In genomic region chr14:78143489-78144145, GRCh38 we compare ENCODE assay signal across 17 cellular contexts. TPM values are rescaled to one million over a fixed set of nuclear protein-coding genes. Genes with fewer than 3 reads are reported as not detected.
A peak's percentile ranks its signal among the peaks of the same experiment; 100 is the strongest.
DNase-seq lines count a peak whose midpoint lies in the region; ATAC-seq, FAIRE-seq and TF ChIP-seq lines count a peak whose summit lies in the region.
"Had no signal": no experiment of that assay in that cellular context is flagged by ENCODE, and none has a peak within 500 bp of the region (broad histone marks: within the 10 kb centered on the region; RNA-seq: fewer than 3 reads in every experiment).

No MANE protein-coding gene starts in this region.

- no peaks in the 10 kb centered on the region for H3K9me3 Mint-ChIP-seq in astrocyte (ENCODE audit: unreplicated experiment)
- peaks cover 3% of the 10 kb centered on the region for H3K9me3 Mint-ChIP-seq in activated naive CD8-positive, alpha-beta T cell treated with anti-CD3 and anti-CD28 coated beads, Interleukin-2, amount 50 U/mL, for 24 hours
- H3K9me3 Mint-ChIP-seq: immature natural killer cell had no signal

- H3K27me3 ChIP-seq in astrocyte (ENCODE audit: insufficient read depth, low read length) (no peaks in the 10 kb centered on the region), BE2C (no peaks in the 10 kb centered on the region)
- H3K27me3 ChIP-seq: brain microvascular endothelial cell, gastrocnemius medialis, vagina had no signal

- ATAC-seq in activated CD4-positive, CD25-positive, alpha-beta regulatory T cell treated with anti-CD3 and anti-CD28 coated beads, Interleukin-2, amount 50 U/mL, for 24 hours = peak; percentile 48 to 65
- ATAC-seq in activated naive CD8-positive, alpha-beta T cell treated with anti-CD3 and anti-CD28 coated beads, Interleukin-2, amount 50 U/mL, for 24 hours = no peak
- ATAC-seq: gastrocnemius medialis, T-helper 17 cell had no signal

- H3K9me3 ChIP-seq in astrocyte (ENCODE audit: insufficient read depth, low read depth, low read length) = no peaks in the 10 kb centered on the region
- no peaks in the 10 kb centered on the region for H3K9me3 ChIP-seq in BE2C
- H3K9me3 ChIP-seq: gastrocnemius medialis, vagina had no signal

- peaks cover 4% of the 10 kb centered on the region for H3K27me3 Mint-ChIP-seq in astrocyte (ENCODE audit: low read depth, unreplicated experiment)
- H3K27me3 Mint-ChIP-seq in activated naive CD8-positive, alpha-beta T cell treated with anti-CD3 and anti-CD28 coated beads, Interleukin-2, amount 50 U/mL, for 24 hours = peaks cover 2% of the 10 kb centered on the region

- H3K9ac ChIP-seq in astrocyte (ENCODE audit: low read length) = no peak overlapping the region

- H3K27ac Mint-ChIP-seq in astrocyte (ENCODE audit: unreplicated experiment) = peak overlapping the region; percentile 78
- H3K27ac Mint-ChIP-seq in activated naive CD8-positive, alpha-beta T cell treated with anti-CD3 and anti-CD28 coated beads, Interleukin-2, amount 50 U/mL, for 24 hours = no peak overlapping the region
- H3K27ac Mint-ChIP-seq: immature natural killer cell, T-helper 17 cell had no signal

- DNase-seq in activated CD4-positive, CD25-positive, alpha-beta regulatory T cell (lab: John Stamatoyannopoulos, UW) = no peak
- DNase-seq in NB4 (ENCODE audit: low read depth) (peak; percentile 33), astrocyte (ENCODE audit: low read depth) (peak; percentile 83), kidney glomerular epithelial cell (lab: John Stamatoyannopoulos, UW) (peak; percentile 14), BE2C (no peak), SHP77 treated with DMSO at 0.1 percent for 48 hours (lab: John Stamatoyannopoulos, UW) (no peak)
- no peak for DNase-seq in activated naive CD8-positive, alpha-beta T cell treated with anti-CD3 and anti-CD28 coated beads, Interleukin-2, amount 50 U/mL, for 24 hours
- DNase-seq: brain microvascular endothelial cell; gastrocnemius medialis; immature natural killer cell; midbrain; NCI-H1048; stimulated activated naive CD4-positive, alpha-beta T cell; T-helper 17 cell had no signal

- TF ChIP-seq POLR2A in NB4 (IDR thresholded peaks at IDR 0.05; ENCODE audit: extremely low read depth, insufficient read length) = no peak

- no peak for FAIRE-seq in astrocyte (lab: Jason Lieb, UNC)
- FAIRE-seq: A204.1 had no signal

- no peak overlapping the region for H3K27ac ChIP-seq in astrocyte (ENCODE audit: low read depth, low read length)
- H3K27ac ChIP-seq: brain microvascular endothelial cell, gastrocnemius medialis, vagina had no signal

- H3K36me3 Mint-ChIP-seq in astrocyte (ENCODE audit: low read depth, unreplicated experiment) = no peaks in the 10 kb centered on the region
- no peaks in the 10 kb centered on the region for H3K36me3 Mint-ChIP-seq in activated naive CD8-positive, alpha-beta T cell treated with anti-CD3 and anti-CD28 coated beads, Interleukin-2, amount 50 U/mL, for 24 hours (ENCODE audit: low read depth)
- H3K36me3 Mint-ChIP-seq: immature natural killer cell had no signal

- peak overlapping the region; percentile 12 for H3K4me2 ChIP-seq in astrocyte (ENCODE audit: low read length)

- H3K4me3 ChIP-seq in NB4 (ENCODE audit: low read depth, low read length) = no peak overlapping the region
- H3K4me3 ChIP-seq in astrocyte (ENCODE audit: insufficient read depth, low read depth, low read length) = no peak overlapping the region
- H3K4me3 ChIP-seq in BE2C (ENCODE audit: low read depth, low read length) = no peak overlapping the region
- H3K4me3 ChIP-seq: gastrocnemius medialis, vagina had no signal

- H4K20me1 ChIP-seq in astrocyte (ENCODE audit: insufficient read depth, low read length) = no peaks in the 10 kb centered on the region

- peaks cover 17% of the 10 kb centered on the region for H3K4me1 Mint-ChIP-seq in astrocyte (ENCODE audit: low read depth, unreplicated experiment)
- no peaks in the 10 kb centered on the region for H3K4me1 Mint-ChIP-seq in activated naive CD8-positive, alpha-beta T cell treated with anti-CD3 and anti-CD28 coated beads, Interleukin-2, amount 50 U/mL, for 24 hours
- H3K4me1 Mint-ChIP-seq: immature natural killer cell, T-helper 17 cell had no signal

- TF ChIP-seq CTCF in NB4 (IDR thresholded peaks at IDR 0.05; ENCODE audit: low read depth, low read length) (no peak), astrocyte (IDR thresholded peaks at IDR 0.05; ENCODE audit: insufficient read depth, low read depth, low read length) (no peak), BE2C (IDR thresholded peaks at IDR 0.05; ENCODE audit: low read depth, low read length) (no peak)

- no peak overlapping the region for H3K4me3 Mint-ChIP-seq in astrocyte (ENCODE audit: unreplicated experiment)
- no peak overlapping the region for H3K4me3 Mint-ChIP-seq in activated naive CD8-positive, alpha-beta T cell treated with anti-CD3 and anti-CD28 coated beads, Interleukin-2, amount 50 U/mL, for 24 hours
- H3K4me3 Mint-ChIP-seq: immature natural killer cell, T-helper 17 cell had no signal

- H2AFZ ChIP-seq in astrocyte (ENCODE audit: low read depth, low read length) = no peak overlapping the region

- H3K4me1 ChIP-seq in astrocyte (ENCODE audit: insufficient read depth, low read length) (peaks cover 5% of the 10 kb centered on the region), BE2C (no peaks in the 10 kb centered on the region)
- H3K4me1 ChIP-seq: gastrocnemius medialis, vagina had no signal

- H3K79me2 ChIP-seq in astrocyte (ENCODE audit: insufficient read depth, low read length) = no peaks in the 10 kb centered on the region

- H3K36me3 ChIP-seq in astrocyte (ENCODE audit: insufficient read depth, low read length) (no peaks in the 10 kb centered on the region), BE2C (no peaks in the 10 kb centered on the region)
- H3K36me3 ChIP-seq: brain microvascular endothelial cell, gastrocnemius medialis, vagina had no signal

RNA-seq across cellular contexts. Expression of gene NRXN3, which starts 26.6 kb away (rescaled TPM):
- 12.6 and 18.0 TPM in 2 replicates for total RNA-seq in astrocyte
- 0.11 TPM for polyA plus RNA-seq in BE2C (2012; ENCODE audit: insufficient read depth, insufficient read length, low read depth)
- total RNA-seq: T-helper 17 cell had no signal
- polyA plus RNA-seq: immature natural killer cell had no signal

Comparison
In these comparisons a context has a peak if more than half of its experiments do, and no peak if none do; other contexts are left out.
1. DNase-seq: peak in NB4 (single experiment), astrocyte (single experiment) and kidney glomerular epithelial cell (single experiment); none in activated CD4-positive, CD25-positive, alpha-beta regulatory T cell (0 of 4), BE2C (single experiment), SHP77 treated with DMSO at 0.1 percent for 48 hours (single experiment) and activated naive CD8-positive, alpha-beta T cell treated with anti-CD3 and anti-CD28 coated beads, Interleukin-2, amount 50 U/mL, for 24 hours (single experiment).